Comparison of ENCODE assay signal across 8 cellular contexts in the genomic region with DNA sequence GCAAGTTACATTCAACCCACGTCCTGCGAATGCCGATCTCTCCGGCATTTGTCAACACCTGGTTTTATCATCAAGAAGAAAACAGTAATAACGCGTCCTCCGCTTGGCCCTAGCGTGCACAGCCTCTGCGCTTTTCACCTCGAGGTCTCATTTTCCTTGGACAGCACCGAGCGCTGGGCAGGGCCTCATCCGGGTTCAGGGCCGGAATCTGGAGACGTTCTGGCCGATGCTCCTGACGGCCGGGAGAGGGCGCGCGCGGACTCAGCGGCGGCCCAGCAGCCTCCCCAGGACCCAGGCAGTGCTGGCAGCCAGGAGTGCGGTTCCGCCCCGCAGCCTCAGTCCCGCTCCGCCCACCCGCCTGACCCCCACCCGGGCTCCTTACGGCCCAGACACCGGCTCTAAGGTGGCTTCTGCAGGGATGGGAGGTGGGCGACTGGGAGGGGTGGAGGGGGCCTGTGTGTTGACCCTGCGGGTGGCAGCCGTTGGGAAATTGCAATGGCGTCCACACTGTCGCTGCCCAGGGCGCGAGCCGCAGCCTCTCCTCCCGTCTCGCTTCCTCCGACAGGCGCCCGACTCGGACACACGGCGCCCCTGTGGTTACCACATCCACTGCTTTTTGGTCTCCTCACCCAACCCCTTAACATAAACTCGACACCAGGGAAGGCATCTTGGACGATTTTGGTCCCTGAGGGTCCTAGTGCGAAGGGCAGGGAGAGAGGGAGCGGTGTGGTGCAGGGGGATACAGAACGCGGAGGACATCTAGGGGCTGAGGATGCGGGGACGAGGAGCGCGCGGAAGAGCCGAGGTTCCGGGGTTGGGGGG. TPM values are rescaled to one million over a fixed set of nuclear protein-coding genes. Genes with fewer than 3 reads are reported as not detected.
DNase-seq lines count a peak whose midpoint lies in the region; ATAC-seq, FAIRE-seq and TF ChIP-seq lines count a peak whose summit lies in the region.

No MANE protein-coding gene starts in this region.

- no peaks in the 10 kb centered on the region for H3K27me3 Mint-ChIP-seq in activated naive CD4-positive, alpha-beta T cell treated with anti-CD3 and anti-CD28 coated beads for 36 hours (ENCODE audit: low read depth)

- intact Hi-C loops in activated naive CD4-positive, alpha-beta T cell treated with anti-CD3 and anti-CD28 coated beads for 36 hours (cut with micrococcal nuclease): loop anchor here (1.0 to 10.0 kb wide), 5 partner anchors 8 to 750 kb away; a partner anchor contains a TSS

- CTCF ChIA-PET in activated naive CD4-positive, alpha-beta T cell treated with anti-CD3 and anti-CD28 coated beads for 36 hours (lab: Charles Lee): interaction anchor here (0.7 to 1.5 kb wide), 5 partner anchors 8 to 86 kb away, joined by 3 to 6 read pairs (median 4); a partner anchor contains a TSS

- peak overlapping the region; percentile 64 for H3K27ac Mint-ChIP-seq in activated naive CD4-positive, alpha-beta T cell treated with anti-CD3 and anti-CD28 coated beads for 36 hours

- no peak for FAIRE-seq in frontal cortex (lab: Jason Lieb, UNC)

- peak overlapping the region; percentile 90 for H3K4me3 Mint-ChIP-seq in activated naive CD4-positive, alpha-beta T cell treated with anti-CD3 and anti-CD28 coated beads for 36 hours

- H3K4me1 Mint-ChIP-seq in activated naive CD4-positive, alpha-beta T cell treated with anti-CD3 and anti-CD28 coated beads for 36 hours (ENCODE audit: low read depth): peaks cover 18% of the 10 kb centered on the region

- peak overlapping the region; percentile 72 for H3K4me3 ChIP-seq in SJSA1
- H3K4me3 ChIP-seq in neutrophil (ENCODE audit: low read depth in 1 of 2, low read length in 1 of 2): peak overlapping the region; percentile 66 to 70

- H3K4me1 ChIP-seq in SJSA1 (replicated peaks) (peaks cover 17% of the 10 kb centered on the region), neutrophil (ENCODE audit: control insufficient read depth in 1 of 2, insufficient read depth in 1 of 2, low read depth in 1 of 2, low read length in 1 of 2) (peaks cover 20 to 24% of the 10 kb centered on the region in 2 experiments)

- peak; percentile 97 for TF ChIP-seq CTCF in neutrophil (IDR thresholded peaks at IDR 0.05)

- peaks cover 6% of the 10 kb centered on the region; the same call in 1 of the 2 replicates for H3K36me3 ChIP-seq in SJSA1
- no peaks in the 10 kb centered on the region for H3K36me3 ChIP-seq in neutrophil

- H3K27me3 ChIP-seq in SJSA1 (replicated peaks): no peaks in the 10 kb centered on the region
- no peaks in the 10 kb centered on the region for H3K27me3 ChIP-seq in neutrophil

- DNase-seq in DMS114 treated with DMSO at 0.1 percent for 48 hours (lab: John Stamatoyannopoulos, UW; ENCODE audit: unreplicated experiment): peak; percentile 74
- peak; percentile 94 for DNase-seq in LoVo (ENCODE audit: low spot score)
- peak; percentile 81 to 82 for DNase-seq in SJSA1 (ENCODE audit: low read depth in 1 of 2, low spot score in 2 of 2)
- peak; percentile 79 for DNase-seq in activated naive CD4-positive, alpha-beta T cell treated with anti-CD3 and anti-CD28 coated beads for 36 hours
- peak; percentile 84 to 86 for DNase-seq in frontal cortex (ENCODE audit: low spot score in 2 of 2)
- peak; percentile 49 to 93 (median 78) for DNase-seq in substantia nigra (lab: John Stamatoyannopoulos, UW)

- H3K9me3 ChIP-seq in SJSA1 (replicated peaks) (peaks cover 4% of the 10 kb centered on the region; the same call in 1 of the 2 replicates), neutrophil (no peaks in the 10 kb centered on the region)

- ATAC-seq in GM21717 (IDR thresholded peaks at IDR 0.05; ENCODE audit: unreplicated experiment): peak; percentile 35

- H3K9me3 Mint-ChIP-seq in activated naive CD4-positive, alpha-beta T cell treated with anti-CD3 and anti-CD28 coated beads for 36 hours: no peaks in the 10 kb centered on the region

- no peaks in the 10 kb centered on the region for H3K36me3 Mint-ChIP-seq in activated naive CD4-positive, alpha-beta T cell treated with anti-CD3 and anti-CD28 coated beads for 36 hours (ENCODE audit: low read depth)

- H3K27ac ChIP-seq in SJSA1: peak overlapping the region; percentile 46
- peak overlapping the region; percentile 74 for H3K27ac ChIP-seq in neutrophil
- H3K27ac ChIP-seq in substantia nigra (ENCODE audit: low read depth, low read length, poor library complexity, severe bottlenecking): peak overlapping the region; percentile 88

RNA-seq across cellular contexts. Expression of a gene that starts 7.4 kb away (rescaled TPM):
- total RNA-seq in SJSA1 (2014; rRNA removed; shearing (Covaris generic)): 14.7 and 17.6 TPM in 2 replicates
- total RNA-seq in activated naive CD4-positive, alpha-beta T cell treated with anti-CD3 and anti-CD28 coated beads for 36 hours: 10 to 100 TPM; 33.5 to 35.4 TPM
- total RNA-seq in frontal cortex: 22.8 TPM

RNA-seq across cellular contexts. Expression of a gene that starts 21.3 kb away (rescaled TPM):
- total RNA-seq in SJSA1 (2014; rRNA removed; shearing (Covaris generic)): 72.0 and 82.4 TPM in 2 replicates
- total RNA-seq in activated naive CD4-positive, alpha-beta T cell treated with anti-CD3 and anti-CD28 coated beads for 36 hours: 10 to 100 TPM; 12.7 to 15.2 TPM
- 46.5 TPM for total RNA-seq in frontal cortex

RNA-seq across cellular contexts. Expression of a gene that starts 46.3 kb away (rescaled TPM):
- total RNA-seq in SJSA1 (2014; rRNA removed; shearing (Covaris generic)): not detected in 2 replicates
- total RNA-seq in activated naive CD4-positive, alpha-beta T cell treated with anti-CD3 and anti-CD28 coated beads for 36 hours: not detected
- total RNA-seq in frontal cortex: not detected

RNA-seq across cellular contexts. Expression of a gene that starts 59.8 kb away (rescaled TPM):
- total RNA-seq in SJSA1 (2014; rRNA removed; shearing (Covaris generic)): not detected in 2 replicates
- not detected for total RNA-seq in activated naive CD4-positive, alpha-beta T cell treated with anti-CD3 and anti-CD28 coated beads for 36 hours
- total RNA-seq in frontal cortex: not detected

Comparison
In these comparisons a context has a peak if more than half of its experiments do, and no peak if none do; other contexts are left out.
1. Peak in every context shown above with its lines: DNase-seq, ATAC-seq, H3K4me3 ChIP-seq and H3K27ac ChIP-seq.